14 cellular contexts compared by ENCODE assay signal in genomic region chr14:95505030-95505589, GRCh38. TPM values are rescaled to one million over a fixed set of nuclear protein-coding genes. Genes with fewer than 3 reads are reported as not detected.
A peak's percentile ranks its signal among the peaks of the same experiment; 100 is the strongest.
DNase-seq lines count a peak whose midpoint lies in the region; ATAC-seq and TF ChIP-seq lines count a peak whose summit lies in the region.
"Had no signal": no experiment of that assay in that cellular context is flagged by ENCODE, and none has a peak within 500 bp of the region (broad histone marks: within the 10 kb centered on the region; RNA-seq: fewer than 3 reads in every experiment).

No MANE protein-coding gene starts in this region.

- H3K27me3 ChIP-seq in spleen (replicated peaks in 1 of 7): no peaks in the 10 kb centered on the region

- peak overlapping the region; percentile 74 for H3K27ac Mint-ChIP-seq in activated CD8-positive, alpha-beta memory T cell treated with anti-CD3 and anti-CD28 coated beads, Interleukin-2, amount 10 ng/mL, durations not matched to agents 7 days and 5 days
- H3K27ac Mint-ChIP-seq in activated B cell treated with CpG ODN at 0.5 μM for 24 hours: peak overlapping the region; percentile 51

- H3K4me1 ChIP-seq in spleen: peaks cover 15 to 100% (median 65%) of the 10 kb centered on the region in 6 donors

- H3K9me3 Mint-ChIP-seq in activated CD8-positive, alpha-beta memory T cell treated with anti-CD3 and anti-CD28 coated beads, Interleukin-2, amount 10 ng/mL, durations not matched to agents 7 days and 5 days (ENCODE audit: low read depth): no peaks in the 10 kb centered on the region
- no peaks in the 10 kb centered on the region for H3K9me3 Mint-ChIP-seq in activated B cell treated with CpG ODN at 0.5 μM for 24 hours

- peaks cover 85% of the 10 kb centered on the region for H3K4me1 Mint-ChIP-seq in activated CD8-positive, alpha-beta memory T cell treated with anti-CD3 and anti-CD28 coated beads, Interleukin-2, amount 10 ng/mL, durations not matched to agents 7 days and 5 days
- peaks cover 94% of the 10 kb centered on the region for H3K4me1 Mint-ChIP-seq in activated B cell treated with CpG ODN at 0.5 μM for 24 hours

- intact Hi-C loops in activated B cell treated with CpG ODN at 0.5 μM for 24 hours (cut with micrococcal nuclease) (no loop called here), spleen (cut with DNase I; ENCODE audit: low total_unique reads) (no loop called here)

- TF ChIP-seq POLR2A in spleen (IDR thresholded peaks at IDR 0.05): no peak

- H3K27ac ChIP-seq in spleen: peak overlapping the region in 4 of 8 donors; percentile 11 to 47 (median 34)

- H3K36me3 Mint-ChIP-seq in activated CD8-positive, alpha-beta memory T cell treated with anti-CD3 and anti-CD28 coated beads, Interleukin-2, amount 10 ng/mL, durations not matched to agents 7 days and 5 days: peaks cover 50% of the 10 kb centered on the region
- peaks cover 83% of the 10 kb centered on the region for H3K36me3 Mint-ChIP-seq in activated B cell treated with CpG ODN at 0.5 μM for 24 hours (ENCODE audit: low read depth)

- ATAC-seq in activated CD8-positive, alpha-beta memory T cell treated with anti-CD3 and anti-CD28 coated beads, Interleukin-2, amount 10 ng/mL, durations not matched to agents 7 days and 5 days: no peak
- ATAC-seq in GM21447 (IDR thresholded peaks at IDR 0.05; ENCODE audit: unreplicated experiment) (peak; percentile 63), activated B cell treated with CpG ODN at 0.5 μM for 24 hours (ENCODE audit: low read depth) (peak; percentile 47)
- ATAC-seq: left cardiac atrium had no signal

- TF ChIP-seq CTCF in activated B cell treated with CpG ODN at 0.5 μM for 24 hours (IDR thresholded peaks at IDR 0.05) (no peak), spleen (IDR thresholded peaks at IDR 0.05 in 8 of 11, conservative IDR thresholded peaks at IDR 0.05 in 3 of 11) (no peak)

- H3K4me3 ChIP-seq in spleen: no peak overlapping the region
- H3K4me3 ChIP-seq: smooth muscle cell had no signal

- peaks cover 0 to 50% (median 0%) of the 10 kb centered on the region in 6 donors for H3K36me3 ChIP-seq in spleen

- no peak for DNase-seq in activated CD8-positive, alpha-beta memory T cell treated with anti-CD3 and anti-CD28 coated beads, Interleukin-2, amount 10 ng/mL, durations not matched to agents 7 days and 5 days
- DNase-seq in activated CD8-positive, alpha-beta memory T cell treated with anti-CD3 and anti-CD28 coated beads, Interleukin-2, amount 50 U/mL, for 4 hours: no peak
- DNase-seq in activated B cell treated with CpG ODN at 0.5 μM for 24 hours (no peak), spleen (peak; percentile 66), glomerular visceral epithelial cell (ENCODE audit: extremely low spot score) (no peak), A172 (ENCODE audit: low spot score) (no peak), OCI-M2 (lab: John Stamatoyannopoulos, UW; ENCODE audit: unreplicated experiment) (no peak)
- DNase-seq: ACHN, activated T-cell treated with anti-CD3 and anti-CD28 coated beads for 4 hours, DMS79, left cardiac atrium, NCI-H1092 treated with DMSO at 0.1 percent for 48 hours had no signal

- H3K9me3 ChIP-seq in spleen: no peaks in the 10 kb centered on the region

- no peak overlapping the region for H3K4me3 Mint-ChIP-seq in activated CD8-positive, alpha-beta memory T cell treated with anti-CD3 and anti-CD28 coated beads, Interleukin-2, amount 10 ng/mL, durations not matched to agents 7 days and 5 days
- no peak overlapping the region for H3K4me3 Mint-ChIP-seq in activated B cell treated with CpG ODN at 0.5 μM for 24 hours

- CTCF ChIA-PET in activated CD8-positive, alpha-beta memory T cell treated with anti-CD3 and anti-CD28 coated beads, Interleukin-2, amount 10 ng/mL, durations not matched to agents 7 days and 5 days (lab: Charles Lee): interaction anchor here (1.1 to 2.0 kb wide), 10 partner anchors 8 to 63 kb away, joined by 3 to 12 read pairs (median 4); no protein-coding TSS in a partner anchor
- CTCF ChIA-PET in activated B cell treated with CpG ODN at 0.5 μM for 24 hours (lab: Charles Lee): interaction anchor here (1.1 to 1.2 kb wide), 3 partner anchors 10 to 78 kb away, joined by 3 to 5 read pairs (median 3); no protein-coding TSS in a partner anchor

- WGBS in spleen, 5 donors: 78 to 89% (median 86%) methylated on average over 10 to 17 of the region's 17 CpGs

- no peaks in the 10 kb centered on the region for H3K27me3 Mint-ChIP-seq in activated CD8-positive, alpha-beta memory T cell treated with anti-CD3 and anti-CD28 coated beads, Interleukin-2, amount 10 ng/mL, durations not matched to agents 7 days and 5 days
- no peaks in the 10 kb centered on the region for H3K27me3 Mint-ChIP-seq in activated B cell treated with CpG ODN at 0.5 μM for 24 hours

- POLR2A ChIA-PET in activated B cell treated with CpG ODN at 0.5 μM for 24 hours (lab: Charles Lee): interaction anchor here (0.6 to 9.8 kb wide), 7 partner anchors 9 to 367 kb away, joined by 3 to 85 read pairs (median 6); partner anchors contain the start of gene SYNE3

RNA-seq across cellular contexts. Expression of gene SYNE3, which starts 11.3 kb away (rescaled TPM):
- 10 to 100 TPM; 65.8 to 81.6 TPM for total RNA-seq in activated CD8-positive, alpha-beta memory T cell treated with anti-CD3 and anti-CD28 coated beads, Interleukin-2, amount 10 ng/mL, durations not matched to agents 7 days and 5 days
- 95.6 and 104 TPM in 2 replicates for total RNA-seq in activated B cell treated with CpG ODN at 0.5 μM for 24 hours
- 10 to 100 TPM; 26.8 to 34.5 (median 28.9) TPM for total RNA-seq in spleen
- 1 to 10 TPM; 1.4 to 5.2 (median 1.8) TPM for polyA plus RNA-seq in spleen
- 0.14 and 0.91 TPM in 2 replicates for total RNA-seq in A172 (2014; rRNA removed; shearing (Covaris generic))

RNA-seq across cellular contexts. Expression of gene GLRX5, which starts 29.7 kb away (rescaled TPM):
- 10 to 100 TPM; 36.4 to 48.5 TPM for total RNA-seq in activated CD8-positive, alpha-beta memory T cell treated with anti-CD3 and anti-CD28 coated beads, Interleukin-2, amount 10 ng/mL, durations not matched to agents 7 days and 5 days
- 20.5 and 22.4 TPM in 2 replicates for total RNA-seq in activated B cell treated with CpG ODN at 0.5 μM for 24 hours
- 10 to 100 TPM; 18.2 to 48.4 (median 24.6) TPM for total RNA-seq in spleen
- 10 to 100 TPM; 24.4 to 37.3 (median 34.0) TPM for polyA plus RNA-seq in spleen
- total RNA-seq in A172 (2014; rRNA removed; shearing (Covaris generic)): 53.1 and 56.1 TPM in 2 replicates

Comparison
In these comparisons a context has a peak if more than half of its experiments do, and no peak if none do; other contexts are left out.
1. RNA of gene SYNE3, which starts 11.3 kb away (total RNA-seq): 95.6 to 104 TPM in activated B cell treated with CpG ODN at 0.5 μM for 24 hours, 65.8 to 81.6 TPM in activated CD8-positive, alpha-beta memory T cell treated with anti-CD3 and anti-CD28 coated beads, Interleukin-2, amount 10 ng/mL, durations not matched to agents 7 days and 5 days and 26.8 to 34.5 TPM in spleen; 0.14 to 0.91 TPM in A172; every median in the first group is over 10 times any median in the second.